ENCODE assay signal across 20 cellular contexts in the genomic region with DNA sequence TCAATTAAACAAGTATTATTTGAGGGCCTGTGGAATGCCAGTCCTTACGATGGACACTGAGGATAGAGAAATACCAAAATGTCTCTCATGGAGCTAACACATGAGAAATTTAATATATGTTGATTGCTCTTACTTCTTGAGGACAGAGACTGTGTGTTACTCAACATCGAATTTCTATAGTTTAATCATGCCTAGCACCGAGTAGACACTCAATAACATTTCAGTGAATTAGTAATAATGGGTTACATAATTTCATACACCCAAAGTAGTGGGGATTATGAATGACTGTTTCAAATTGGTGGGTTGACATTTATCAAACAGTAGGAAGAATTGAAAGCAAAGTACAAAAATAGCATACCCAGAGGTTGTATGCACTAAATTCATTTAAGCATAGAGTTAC. TPM values are rescaled to one million over a fixed set of nuclear protein-coding genes. Genes with fewer than 3 reads are reported as not detected.
DNase-seq lines count a peak whose midpoint lies in the region; ATAC-seq, FAIRE-seq and TF ChIP-seq lines count a peak whose summit lies in the region.
"Had no signal": no experiment of that assay in that cellular context is flagged by ENCODE, and none has a peak within 500 bp of the region (broad histone marks: within the 10 kb centered on the region; RNA-seq: fewer than 3 reads in every experiment).

No MANE protein-coding gene starts in this region.

- no peak overlapping the region for H3K4me3 ChIP-seq in A549
- no peak overlapping the region for H3K4me3 ChIP-seq in OCI-LY7 (ENCODE audit: low read depth, low read length, poor library complexity, severe bottlenecking)
- H3K4me3 ChIP-seq: BLaER1 treated with 17β-estradiol and CSF1 and Interleukin-3, amounts not matched to agents 10 nM and 100 nM had no signal

- no peaks in the 10 kb centered on the region for H3K79me2 ChIP-seq in OCI-LY7 (ENCODE audit: insufficient read depth, low read depth, low read length)

- no peaks in the 10 kb centered on the region for H3K9me3 Mint-ChIP-seq in activated CD8-positive, alpha-beta T cell treated with anti-CD3 and anti-CD28 coated beads for 36 hours
- H3K9me3 Mint-ChIP-seq: CD4-positive, alpha-beta T cell; CD8-positive, alpha-beta T cell had no signal

- POLR2A ChIA-PET in A549 (lab: Yijun Ruan, JAX) (no interaction called here), OCI-LY7 (lab: Charles Lee) (interaction anchor here (0.5 to 1.8 kb wide), 3 partner anchors 11 to 46 kb away, joined by 3 to 10 read pairs (median 5); partner anchors contain the start of gene FMN1)
- POLR2A ChIA-PET in activated CD8-positive, alpha-beta T cell treated with anti-CD3 and anti-CD28 coated beads for 36 hours (lab: Charles Lee): no interaction called here

- no peaks in the 10 kb centered on the region for H3K36me3 ChIP-seq in OCI-LY7 (ENCODE audit: insufficient read depth, low read length)
- H3K36me3 ChIP-seq: BLaER1 treated with 17β-estradiol and CSF1 and Interleukin-3, amounts not matched to agents 10 nM and 100 nM had no signal

- TF ChIP-seq RAD21 in A549 (conservative IDR thresholded peaks at IDR 0.05 in 1 of 2, IDR thresholded peaks at IDR 0.05 in 1 of 2): no peak

- no peaks in the 10 kb centered on the region for H3K9me2 ChIP-seq in OCI-LY7 (ENCODE audit: insufficient read depth, low read length)

- CTCF ChIA-PET in A549 (lab: Yijun Ruan, JAX) (interaction anchor here (1.2 to 1.6 kb wide), 2 partner anchors 9 to 12 kb away, joined by 3 to 4 read pairs; partner anchors contain the start of gene FMN1), OCI-LY7 (lab: Charles Lee; ENCODE audit: unreplicated experiment) (no interaction called here)
- CTCF ChIA-PET in activated CD8-positive, alpha-beta T cell treated with anti-CD3 and anti-CD28 coated beads for 36 hours (lab: Charles Lee): no interaction called here

- no peak for TF ChIP-seq EP300 in A549 (IDR thresholded peaks at IDR 0.05)

- no peak for ATAC-seq in A549
- no peak for ATAC-seq in activated CD8-positive, alpha-beta T cell treated with anti-CD3 and anti-CD28 coated beads for 36 hours
- ATAC-seq: CD8-positive, alpha-beta T cell had no signal

- H3K4me3 Mint-ChIP-seq in activated CD8-positive, alpha-beta T cell treated with anti-CD3 and anti-CD28 coated beads for 36 hours: no peak overlapping the region
- H3K4me3 Mint-ChIP-seq: B cell; CD4-positive, alpha-beta T cell; CD8-positive, alpha-beta T cell had no signal

- H3K4me1 ChIP-seq in A549: no peaks in the 10 kb centered on the region
- H3K4me1 ChIP-seq in OCI-LY7 (ENCODE audit: insufficient read depth, low read length, poor library complexity, severe bottlenecking): peaks cover 25% of the 10 kb centered on the region
- H3K4me1 ChIP-seq: Caco-2 had no signal

- FAIRE-seq in A549 (lab: Jason Lieb, UNC) (peak; percentile 67), H54 (lab: Jason Lieb, UNC) (peak; percentile 6)
- FAIRE-seq: A204.1, D721Med, GM12891, GM19239 had no signal

- no peaks in the 10 kb centered on the region for H3K36me3 Mint-ChIP-seq in activated CD8-positive, alpha-beta T cell treated with anti-CD3 and anti-CD28 coated beads for 36 hours (ENCODE audit: low read depth)
- H3K36me3 Mint-ChIP-seq: CD8-positive, alpha-beta T cell had no signal

- DNase-seq in A549 (ENCODE audit: low read depth in 1 of 2, low spot score in 1 of 2): no peak
- DNase-seq in H54 (ENCODE audit: insufficient read length, low spot score): no peak
- no peak for DNase-seq in OCI-LY7 (ENCODE audit: low spot score)
- no peak for DNase-seq in HuH-7.5 (ENCODE audit: low spot score)
- no peak for DNase-seq in activated CD8-positive, alpha-beta T cell treated with anti-CD3 and anti-CD28 coated beads for 36 hours
- DNase-seq: 8988T; AML-193; Caco-2; Calu3; CD4-positive, alpha-beta T cell; CD8-positive, alpha-beta T cell; DMS79 treated with DMSO at 0.1 percent for 48 hours; GF-D8 had no signal

- BruUV-seq in OCI-LY7 (replicated peaks; lab: Mats Ljungman, UMichigan): no TSS peak

- no peaks in the 10 kb centered on the region for H4K20me1 ChIP-seq in OCI-LY7 (ENCODE audit: insufficient read depth, low read length)
- H4K20me1 ChIP-seq: BLaER1 treated with 17β-estradiol and CSF1 and Interleukin-3, amounts not matched to agents 10 nM and 100 nM had no signal

- no peak overlapping the region for H3K27ac Mint-ChIP-seq in activated CD8-positive, alpha-beta T cell treated with anti-CD3 and anti-CD28 coated beads for 36 hours
- H3K27ac Mint-ChIP-seq: B cell; CD4-positive, alpha-beta T cell; CD8-positive, alpha-beta T cell had no signal

- H3K9me3 ChIP-seq in A549 (no peaks in the 10 kb centered on the region), OCI-LY7 (ENCODE audit: low read length) (no peaks in the 10 kb centered on the region)
- H3K9me3 ChIP-seq: BLaER1 treated with 17β-estradiol and CSF1 and Interleukin-3, amounts not matched to agents 10 nM and 100 nM; Caco-2 had no signal

- H3K27me3 Mint-ChIP-seq in activated CD8-positive, alpha-beta T cell treated with anti-CD3 and anti-CD28 coated beads for 36 hours: no peaks in the 10 kb centered on the region
- H3K27me3 Mint-ChIP-seq: B cell; CD4-positive, alpha-beta T cell had no signal

- H2AFZ ChIP-seq in OCI-LY7 (ENCODE audit: low read length): peak overlapping the region; percentile 24; the same call in 1 of the 2 replicates

- WGBS in A549 (ENCODE audit: missing lambda C conversion rate): 61% methylated on average over 3 of the region's 3 CpGs

- TF ChIP-seq CTCF in A549 (IDR thresholded peaks at IDR 0.05) (no peak), OCI-LY7 (conservative IDR thresholded peaks at IDR 0.05; ENCODE audit: low read length) (no peak)
- TF ChIP-seq CTCF in activated CD8-positive, alpha-beta T cell treated with anti-CD3 and anti-CD28 coated beads for 36 hours (IDR thresholded peaks at IDR 0.05): no peak

- intact Hi-C loops in OCI-LY7 (cut with micrococcal nuclease; ENCODE audit: unreplicated experiment): no loop called here
- intact Hi-C loops in activated CD8-positive, alpha-beta T cell treated with anti-CD3 and anti-CD28 coated beads for 36 hours (cut with micrococcal nuclease): no loop called here

- H3K4me2 ChIP-seq in A549 (no peak overlapping the region), OCI-LY7 (ENCODE audit: low read length) (no peak overlapping the region)

- TF ChIP-seq POLR2A in A549 (IDR thresholded peaks at IDR 0.05; ENCODE audit: low read length): no peak
- no peak for TF ChIP-seq POLR2A in H54 (IDR thresholded peaks at IDR 0.05; ENCODE audit: low read depth, low read length)

- H3K4me1 Mint-ChIP-seq in activated CD8-positive, alpha-beta T cell treated with anti-CD3 and anti-CD28 coated beads for 36 hours (ENCODE audit: low read depth): no peaks in the 10 kb centered on the region

- H3K27ac ChIP-seq in A549 (no peak overlapping the region), OCI-LY7 (ENCODE audit: low read depth, low read length, poor library complexity, severe bottlenecking) (no peak overlapping the region)
- H3K27ac ChIP-seq: BLaER1 treated with 17β-estradiol and CSF1 and Interleukin-3, amounts not matched to agents 10 nM and 100 nM; C4-2B had no signal

TF ChIP-seq in A549, 52 proteins besides CTCF, POLR2A, EP300 and RAD21:
- TF ChIP-seq MAFK (IDR thresholded peaks at IDR 0.05; ENCODE audit: partially characterized antibody) (no peak), JUNB (IDR thresholded peaks at IDR 0.05) (no peak), EHMT2 (IDR thresholded peaks at IDR 0.05; ENCODE audit: low read depth) (no peak), KDM1A (IDR thresholded peaks at IDR 0.05; ENCODE audit: low read depth) (no peak), HDAC2 (IDR thresholded peaks at IDR 0.05) (no peak), MAZ (IDR thresholded peaks at IDR 0.05; ENCODE audit: borderline replicate concordance, low read depth, low read length) (no peak), ZNF302 (CRISPR knock-in tag; IDR thresholded peaks at IDR 0.05) (no peak), FOXS1 (CRISPR knock-in tag; IDR thresholded peaks at IDR 0.05) (no peak), TFCP2L1 (CRISPR knock-in tag; IDR thresholded peaks at IDR 0.05) (no peak), KDM5A (IDR thresholded peaks at IDR 0.05) (no peak), HOXA7 (CRISPR knock-in tag; IDR thresholded peaks at IDR 0.05) (no peak), ZC3H11A (IDR thresholded peaks at IDR 0.05) (no peak), CBX8 (IDR thresholded peaks at IDR 0.05) (no peak), RFX5 (IDR thresholded peaks at IDR 0.05) (no peak), NFE2L2 (conservative IDR thresholded peaks at IDR 0.05; ENCODE audit: low read length) (no peak), POLR2AphosphoS2 (conservative IDR thresholded peaks at IDR 0.05; ENCODE audit: low read length) (no peak), PHF8 (IDR thresholded peaks at IDR 0.05; ENCODE audit: borderline replicate concordance, low read depth) (no peak)
- TF ChIP-seq, protein P1, sequence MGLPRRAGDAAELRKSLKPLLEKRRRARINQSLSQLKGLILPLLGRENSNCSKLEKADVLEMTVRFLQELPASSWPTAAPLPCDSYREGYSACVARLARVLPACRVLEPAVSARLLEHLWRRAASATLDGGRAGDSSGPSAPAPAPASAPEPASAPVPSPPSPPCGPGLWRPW (IDR thresholded peaks at IDR 0.05): no peak

RNA-seq across cellular contexts. Expression of gene FMN1, which starts 11.2 kb away (rescaled TPM):
- 2.2 and 2.4 TPM in 2 replicates for polyA plus RNA-seq in A549 (2011; rRNA removed)
- 0.15 and 0.17 TPM in 2 replicates for polyA plus RNA-seq in A549 (2012; cell fraction: cytosol; rRNA removed)
- 0.11 and 0.23 TPM in 2 replicates for polyA plus RNA-seq in A549 (2012; cell fraction: nucleus; rRNA removed)
- 0.45 to 0.61 TPM (median 0.53 TPM) in 3 replicates for polyA plus RNA-seq in A549 (2017; fragmentation: RNase III; extraction: RNeasy Plus Mini Kit Qiagen cat#74134 plus additional on column Dnase treatment)
- 3.6 and 4.4 TPM in 2 replicates for polyA minus RNA-seq in A549 (2011; rRNA and poly(A)+ RNA removed)
- 1.5 and 3.2 TPM in 2 replicates for total RNA-seq in OCI-LY7 (2014; rRNA removed; shearing (Covaris generic))
- 4.2 and 5.8 TPM in 2 replicates for total RNA-seq in OCI-LY7 (2022)
- under 1 TPM in 1 of 2 experiments, not detected in 1; 0.07 TPM for total RNA-seq in activated CD8-positive, alpha-beta T cell treated with anti-CD3 and anti-CD28 coated beads for 36 hours
